Comparison of ENCODE assay signal across 8 cellular contexts in genomic region chr7:142739927-142740492, GRCh38. TPM values are rescaled to one million over a fixed set of nuclear protein-coding genes. Genes with fewer than 3 reads are reported as not detected.
DNase-seq lines count a peak whose midpoint lies in the region; ATAC-seq and TF ChIP-seq lines count a peak whose summit lies in the region.

No MANE protein-coding gene starts in this region.

- TF ChIP-seq CTCF in foreskin keratinocyte (conservative IDR thresholded peaks at IDR 0.05): peak; percentile 18
- TF ChIP-seq CTCF in esophagus muscularis mucosa (IDR thresholded peaks at IDR 0.05): no peak

- no peaks in the 10 kb centered on the region for H3K36me3 ChIP-seq in effector memory CD4-positive, alpha-beta T cell (ENCODE audit: control insufficient read depth, insufficient read depth, low read length)
- no peaks in the 10 kb centered on the region for H3K36me3 ChIP-seq in esophagus muscularis mucosa

- H3K4me1 ChIP-seq in foreskin keratinocyte: no peaks in the 10 kb centered on the region
- no peaks in the 10 kb centered on the region for H3K4me1 ChIP-seq in effector memory CD4-positive, alpha-beta T cell (ENCODE audit: control insufficient read depth, insufficient read depth, low read length, poor library complexity, severe bottlenecking)
- peaks cover 0 to 12% (median 0%) of the 10 kb centered on the region in 4 donors for H3K4me1 ChIP-seq in esophagus muscularis mucosa

- H3K4me3 ChIP-seq in effector memory CD4-positive, alpha-beta T cell (ENCODE audit: insufficient read depth, low read depth, low read length, poor library complexity, severe bottlenecking): no peak overlapping the region
- no peak overlapping the region for H3K4me3 ChIP-seq in esophagus muscularis mucosa

- no peak for TF ChIP-seq EP300 in esophagus muscularis mucosa (IDR thresholded peaks at IDR 0.05)

- intact Hi-C loops in esophagus muscularis mucosa (cut with DNase I): no loop called here

- no peak overlapping the region for H3K27ac ChIP-seq in foreskin keratinocyte
- no peak overlapping the region for H3K27ac ChIP-seq in effector memory CD4-positive, alpha-beta T cell (ENCODE audit: insufficient read depth, low read length, poor library complexity, severe bottlenecking)
- no peak overlapping the region for H3K27ac ChIP-seq in esophagus muscularis mucosa (replicated peaks in 1 of 4)

- H3K27me3 ChIP-seq in foreskin keratinocyte (no peaks in the 10 kb centered on the region), esophagus muscularis mucosa (no peaks in the 10 kb centered on the region)
- H3K27me3 ChIP-seq in effector memory CD4-positive, alpha-beta T cell (replicated peaks; ENCODE audit: control insufficient read depth, insufficient read depth, low read length, poor library complexity, severe bottlenecking): no peaks in the 10 kb centered on the region

- H3K9me3 ChIP-seq in effector memory CD4-positive, alpha-beta T cell (ENCODE audit: control insufficient read depth, low read length): no peaks in the 10 kb centered on the region
- no peaks in the 10 kb centered on the region for H3K9me3 ChIP-seq in esophagus muscularis mucosa

- DNase-seq in HT-29 (ENCODE audit: low spot score) (peak; percentile 36), foreskin keratinocyte (no peak), cortex of kidney (lab: John Stamatoyannopoulos, UW) (no peak), esophagus muscularis mucosa (ENCODE audit: extremely low spot score) (no peak), cerebellar nuclear complex (lab: John Stamatoyannopoulos, UW) (no peak)
- no peak for DNase-seq in effector memory CD4-positive, alpha-beta T cell

- ATAC-seq in GM18520 (IDR thresholded peaks at IDR 0.05; ENCODE audit: unreplicated experiment) (peak; percentile 55), GM21723 (IDR thresholded peaks at IDR 0.05; ENCODE audit: unreplicated experiment) (peak; percentile 96), foreskin keratinocyte (peak; percentile 57)

- WGBS in esophagus muscularis mucosa: 43% methylated on average over 2 of the region's 2 CpGs

- no peak for TF ChIP-seq POLR2A in esophagus muscularis mucosa (IDR thresholded peaks at IDR 0.05; ENCODE audit: low read depth)

RNA-seq across cellular contexts. Expression of gene PRSS1, which starts 9.3 kb away (rescaled TPM):
- total RNA-seq in HT-29 (2014; rRNA removed; shearing (Covaris generic)): 3.2 and 3.3 TPM in 2 replicates
- total RNA-seq in foreskin keratinocyte (not detected in 2 replicates), esophagus muscularis mucosa (not detected)
- not detected in 2 replicates for polyA plus RNA-seq in foreskin keratinocyte

RNA-seq across cellular contexts. Expression of gene PRSS2, which starts 30.8 kb away (rescaled TPM):
- 0.79 and 1.3 TPM in 2 replicates for total RNA-seq in HT-29 (2014; rRNA removed; shearing (Covaris generic))
- total RNA-seq in foreskin keratinocyte: not detected in 2 replicates
- polyA plus RNA-seq in foreskin keratinocyte: 0.18 TPM in 1 of 2 replicates, not detected in the other
- total RNA-seq in esophagus muscularis mucosa: under 1 TPM in 1 of 4 donors, not detected in 3; 0.39 TPM
